Comparison of ENCODE assay signal across 1 cellular context in genomic region chr20:45971675-45972499, GRCh38.
TF ChIP-seq lines count a peak whose summit lies in the region.

Gene ZNF335, minus strand, starts transcription at chr20:45972203. Its CDS starts 793 bp downstream, at chr20:45971410.

TF ChIP-seq in GM12878, 131 proteins besides CTCF, POLR2A, EP300 and RAD21 (continued from another document):
- TF ChIP-seq E2F4 (IDR thresholded peaks at IDR 0.05; ENCODE audit: low read depth, low read length) (0 out of 2 replicates have a peak, but pooled peaks have one; percentile 10), ZBTB40 (IDR thresholded peaks at IDR 0.05; ENCODE audit: borderline replicate concordance) (peak; percentile 91), USF1 (IDR thresholded peaks at IDR 0.05; ENCODE audit: borderline replicate concordance, extremely low read length, insufficient read depth, low read depth, low read length) (peak; percentile 3), ZNF207 (IDR thresholded peaks at IDR 0.05; ENCODE audit: borderline replicate concordance) (peak; percentile 98), PAX5 (IDR thresholded peaks at IDR 0.05; ENCODE audit: borderline replicate concordance, low read depth, low read length) (peak; percentile 93), CEBPB (IDR thresholded peaks at IDR 0.05; ENCODE audit: borderline replicate concordance in 1 of 2, low read depth in 2 of 2, low read length in 2 of 2) (no peak)
